36 cellular contexts compared by ENCODE assay signal in the genomic region with DNA sequence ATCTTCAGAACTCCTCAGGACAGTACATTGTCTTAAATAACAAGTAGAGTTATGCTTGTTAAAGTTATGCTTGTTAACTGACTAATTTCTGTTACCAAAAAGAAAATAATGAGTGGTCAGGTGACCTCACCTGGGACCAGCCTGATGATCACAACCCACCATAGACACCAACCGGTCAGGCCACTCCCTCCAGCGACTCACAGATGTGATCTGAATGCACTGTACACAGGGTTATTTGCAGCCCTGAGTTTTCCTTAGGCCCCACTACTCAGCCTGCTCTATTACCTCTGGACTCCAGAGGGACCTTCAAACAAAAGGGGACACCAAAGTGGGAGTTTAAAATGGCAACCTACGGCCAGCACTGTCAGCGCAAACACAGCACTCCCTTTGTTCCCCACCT. TPM values are rescaled to one million over a fixed set of nuclear protein-coding genes. Genes with fewer than 3 reads are reported as not detected.
DNase-seq lines count a peak whose midpoint lies in the region; ATAC-seq, FAIRE-seq and TF ChIP-seq lines count a peak whose summit lies in the region.
"Had no signal": no experiment of that assay in that cellular context is flagged by ENCODE, and none has a peak within 500 bp of the region (broad histone marks: within the 10 kb centered on the region; RNA-seq: fewer than 3 reads in every experiment).

No MANE protein-coding gene starts in this region.

- intact Hi-C loops in Caco-2 (cut with micrococcal nuclease; ENCODE audit: unreplicated experiment) = no loop called here

- FAIRE-seq in H54 (lab: Jason Lieb, UNC) = no peak
- no peak for FAIRE-seq in astrocyte (lab: Jason Lieb, UNC)
- FAIRE-seq: colon, keratinocyte had no signal

- H3K36me3 ChIP-seq in Caco-2 (ENCODE audit: control insufficient read depth, insufficient read depth, low read length) (no peaks in the 10 kb centered on the region), astrocyte (ENCODE audit: insufficient read depth, low read length) (no peaks in the 10 kb centered on the region)
- H3K36me3 ChIP-seq: breast epithelium, neutrophil, sigmoid colon, upper lobe of left lung had no signal

- H3K36me3 Mint-ChIP-seq in Caco-2 (ENCODE audit: insufficient read depth, unreplicated experiment) (no peaks in the 10 kb centered on the region), astrocyte (ENCODE audit: low read depth, unreplicated experiment) (peaks cover 2% of the 10 kb centered on the region)
- H3K36me3 Mint-ChIP-seq: mesothelial cell of epicardium had no signal

- POLR2A ChIA-PET in Caco-2 (lab: Charles Lee) = no interaction called here

- H3K9me3 ChIP-seq in Caco-2 (no peaks in the 10 kb centered on the region), astrocyte (ENCODE audit: insufficient read depth, low read depth, low read length) (no peaks in the 10 kb centered on the region)
- H3K9me3 ChIP-seq: breast epithelium, neutrophil, sigmoid colon, upper lobe of left lung had no signal

- H3K4me3 ChIP-seq in Caco-2 (ENCODE audit: low read depth, low read length) (no peak overlapping the region), astrocyte (ENCODE audit: insufficient read depth, low read depth, low read length) (no peak overlapping the region)
- H3K4me3 ChIP-seq: breast epithelium, sigmoid colon, upper lobe of left lung had no signal

- no TSS peak for BruUV-seq in Caco-2 (replicated peaks; lab: Mats Ljungman, UMichigan)

- no peak for TF ChIP-seq POLR2A in H54 (IDR thresholded peaks at IDR 0.05; ENCODE audit: low read depth, low read length)

- no peaks in the 10 kb centered on the region for H3K79me2 ChIP-seq in astrocyte (ENCODE audit: insufficient read depth, low read length)

- no peaks in the 10 kb centered on the region for H4K20me1 ChIP-seq in astrocyte (ENCODE audit: insufficient read depth, low read length)

- CTCF ChIA-PET in Caco-2 (lab: Charles Lee) = no interaction called here

- peak overlapping the region; percentile 37 for H3K27ac ChIP-seq in astrocyte (ENCODE audit: low read depth, low read length)
- H3K27ac ChIP-seq: breast epithelium, neutrophil, sigmoid colon, upper lobe of left lung had no signal

- H3K27ac Mint-ChIP-seq in Caco-2 (ENCODE audit: unreplicated experiment) (peak overlapping the region; percentile 65), astrocyte (ENCODE audit: unreplicated experiment) (no peak overlapping the region)
- H3K27ac Mint-ChIP-seq: activated CD8-positive, alpha-beta T cell treated with anti-CD3 and anti-CD28 coated beads for 36 hours; activated T-helper 2 cell treated with anti-CD3 and anti-CD28 coated beads, Interferon-gamma antibody, Interleukin-2, Interleukin-4, amounts not matched to agents 10 μg/mL and 5 μg/mL and 100 μg/mL, durations not matched to agents 14 hours and 24 hours and 36 hours; CD8-positive, alpha-beta memory T cell; T-helper 1 cell treated with Interleukin-12 subunit alpha and Interleukin-12 subunit beta and Interleukin-4 antibody, amounts not matched to agents 30 μg/mL and 1 μg/mL, for 36 hours had no signal

- H3K4me1 Mint-ChIP-seq in Caco-2 (ENCODE audit: low read depth, unreplicated experiment) (peaks cover 31% of the 10 kb centered on the region), astrocyte (ENCODE audit: low read depth, unreplicated experiment) (peaks cover 17% of the 10 kb centered on the region)
- H3K4me1 Mint-ChIP-seq: CD8-positive, alpha-beta memory T cell had no signal

- peaks cover 29% of the 10 kb centered on the region for H3K4me1 ChIP-seq in Caco-2
- H3K4me1 ChIP-seq in astrocyte (ENCODE audit: insufficient read depth, low read length) = peaks cover 27% of the 10 kb centered on the region
- H3K4me1 ChIP-seq: breast epithelium, upper lobe of left lung had no signal

- no peak overlapping the region for H3K9ac ChIP-seq in astrocyte (ENCODE audit: low read length)

- TF ChIP-seq CTCF in Caco-2 (IDR thresholded peaks at IDR 0.05; ENCODE audit: insufficient read depth in 1 of 2, low read depth in 1 of 2, low read length in 1 of 2, severe bottlenecking in 1 of 2, unreplicated experiment in 1 of 2) (no peak), astrocyte (IDR thresholded peaks at IDR 0.05; ENCODE audit: insufficient read depth, low read depth, low read length) (no peak)

- H3K27me3 Mint-ChIP-seq in Caco-2 (ENCODE audit: insufficient read depth, unreplicated experiment) = no peaks in the 10 kb centered on the region
- H3K27me3 Mint-ChIP-seq in astrocyte (ENCODE audit: low read depth, unreplicated experiment) = no peaks in the 10 kb centered on the region
- H3K27me3 Mint-ChIP-seq: activated CD8-positive, alpha-beta T cell treated with anti-CD3 and anti-CD28 coated beads for 36 hours; CD8-positive, alpha-beta memory T cell; naive B cell had no signal

- H2AFZ ChIP-seq in astrocyte (ENCODE audit: low read depth, low read length) = no peak overlapping the region

- H3K4me3 Mint-ChIP-seq in Caco-2 (ENCODE audit: unreplicated experiment) (no peak overlapping the region), astrocyte (ENCODE audit: unreplicated experiment) (no peak overlapping the region)
- H3K4me3 Mint-ChIP-seq: activated CD8-positive, alpha-beta T cell treated with anti-CD3 and anti-CD28 coated beads for 36 hours; CD8-positive, alpha-beta memory T cell; mesothelial cell of epicardium; naive B cell; T-helper 1 cell treated with Interleukin-12 subunit alpha and Interleukin-12 subunit beta and Interleukin-4 antibody, amounts not matched to agents 30 μg/mL and 1 μg/mL, for 36 hours had no signal

- no peak for ATAC-seq in GM21576 (IDR thresholded peaks at IDR 0.05; ENCODE audit: unreplicated experiment)
- ATAC-seq in HG03439 (IDR thresholded peaks at IDR 0.05; ENCODE audit: unreplicated experiment) = no peak
- ATAC-seq: activated CD8-positive, alpha-beta T cell treated with anti-CD3 and anti-CD28 coated beads for 36 hours; Right ventricle myocardium inferior; SK-N-SH treated with all-trans-retinoic acid at 6 μM for 48 hours had no signal

- H3K9me3 Mint-ChIP-seq in Caco-2 (ENCODE audit: unreplicated experiment) (no peaks in the 10 kb centered on the region), astrocyte (ENCODE audit: unreplicated experiment) (no peaks in the 10 kb centered on the region)
- H3K9me3 Mint-ChIP-seq: activated CD8-positive, alpha-beta T cell treated with anti-CD3 and anti-CD28 coated beads for 36 hours; activated T-helper 2 cell treated with anti-CD3 and anti-CD28 coated beads, Interferon-gamma antibody, Interleukin-2, Interleukin-4, amounts not matched to agents 10 μg/mL and 5 μg/mL and 100 μg/mL, durations not matched to agents 14 hours and 24 hours and 36 hours; CD8-positive, alpha-beta memory T cell; T-helper 1 cell treated with Interleukin-12 subunit alpha and Interleukin-12 subunit beta and Interleukin-4 antibody, amounts not matched to agents 30 μg/mL and 1 μg/mL, for 36 hours had no signal

- H3K4me2 ChIP-seq in astrocyte (ENCODE audit: low read length) = no peak overlapping the region

- DNase-seq in Caco-2 (peak in 1 of 2 experiments; percentile 37), H54 (ENCODE audit: insufficient read length, low spot score) (peak; percentile 21), astrocyte (ENCODE audit: low read depth) (no peak), kidney tubule cell (ENCODE audit: low spot score) (peak; percentile 44), DMS 273 (lab: John Stamatoyannopoulos, UW; ENCODE audit: unreplicated experiment) (no peak), NCI-H345 treated with DMSO at 0.1 percent for 48 hours (lab: John Stamatoyannopoulos, UW; ENCODE audit: unreplicated experiment) (no peak)
- DNase-seq: activated CD4-positive, CD25-positive, alpha-beta regulatory T cell; activated CD8-positive, alpha-beta memory T cell treated with anti-CD3 and anti-CD28 coated beads, Interleukin-2, amount 50 U/mL, for 48 hours; activated CD8-positive, alpha-beta T cell treated with anti-CD3 and anti-CD28 coated beads for 36 hours; activated naive CD4-positive, alpha-beta T cell treated with anti-CD3 and anti-CD28 coated beads, Interleukin-2, amount 50 U/mL, for 16 hours; CD8-positive, alpha-beta memory T cell; DMS153; effector memory CD4-positive, alpha-beta T cell; erythroblast; GDM1; head of caudate nucleus; naive B cell; NCI-H1092 treated with DMSO at 0.1 percent for 48 hours; NCI-H1694 treated with DMSO at 0.1 percent for 48 hours; NCI-H2171 treated with DMSO at 0.1 percent for 48 hours; NCI-H524 treated with DMSO at 0.1 percent for 48 hours; sigmoid colon; stimulated activated CD4-positive, alpha-beta T cell treated with anti-CD3 and anti-CD28 coated beads, Interleukin-15, amount 100 ng/mL, for 24 hours; stimulated activated CD4-positive, alpha-beta T cell treated with anti-CD3 and anti-CD28 coated beads, Interleukin-4, amount 100 ng/mL, for 4 hours; upper lobe of left lung had no signal

- no peaks in the 10 kb centered on the region for H3K27me3 ChIP-seq in Caco-2 (replicated peaks; ENCODE audit: control insufficient read depth, insufficient read depth, low read length)
- H3K27me3 ChIP-seq in astrocyte (ENCODE audit: insufficient read depth, low read length) = no peaks in the 10 kb centered on the region
- H3K27me3 ChIP-seq: breast epithelium, neutrophil, sigmoid colon, upper lobe of left lung had no signal

RNA-seq across cellular contexts. Expression of a gene that starts 55.3 kb away (rescaled TPM):
- total RNA-seq in Caco-2 (2022) (17.4 and 17.9 TPM in 2 replicates), astrocyte (30.2 and 32.0 TPM in 2 replicates)

Comparison
In these comparisons a context has a peak if more than half of its experiments do, and no peak if none do; other contexts are left out.
1. DNase-seq: peak in H54 (single experiment) and kidney tubule cell (single experiment); none in astrocyte (single experiment), DMS 273 (single experiment) and NCI-H345 treated with DMSO at 0.1 percent for 48 hours (single experiment).